ENCODE assay signal across 1 cellular context in genomic region chr6:125229080-125229479, GRCh38.
TF ChIP-seq lines count a peak whose summit lies in the region.

No MANE protein-coding gene starts in this region.

TF ChIP-seq in WTC11, 78 proteins besides CTCF, POLR2A, EP300 and RAD21 (continued from another document):
- TF ChIP-seq, protein P1, sequence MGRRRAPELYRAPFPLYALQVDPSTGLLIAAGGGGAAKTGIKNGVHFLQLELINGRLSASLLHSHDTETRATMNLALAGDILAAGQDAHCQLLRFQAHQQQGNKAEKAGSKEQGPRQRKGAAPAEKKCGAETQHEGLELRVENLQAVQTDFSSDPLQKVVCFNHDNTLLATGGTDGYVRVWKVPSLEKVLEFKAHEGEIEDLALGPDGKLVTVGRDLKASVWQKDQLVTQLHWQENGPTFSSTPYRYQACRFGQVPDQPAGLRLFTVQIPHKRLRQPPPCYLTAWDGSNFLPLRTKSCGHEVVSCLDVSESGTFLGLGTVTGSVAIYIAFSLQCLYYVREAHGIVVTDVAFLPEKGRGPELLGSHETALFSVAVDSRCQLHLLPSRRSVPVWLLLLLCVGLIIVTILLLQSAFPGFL (CRISPR knock-in tag; IDR thresholded peaks at IDR 0.05; ENCODE audit: borderline replicate concordance): no peak
- TF ChIP-seq SP1 (CRISPR knock-in tag; conservative IDR thresholded peaks at IDR 0.05) (no peak), ATF1 (CRISPR knock-in tag; IDR thresholded peaks at IDR 0.05) (no peak), ZNF532 (CRISPR knock-in tag; IDR thresholded peaks at IDR 0.05; ENCODE audit: borderline replicate concordance) (no peak), FOXP1 (CRISPR knock-in tag; IDR thresholded peaks at IDR 0.05; ENCODE audit: borderline replicate concordance) (no peak)
TF ChIP-seq in WTC11: peak in this region for 0.
